In genomic region chr12:71682466-71682865, GRCh38 we compare ENCODE assay signal across 1 cellular context.
TF ChIP-seq lines count a peak whose summit lies in the region.

No MANE protein-coding gene starts in this region.

TF ChIP-seq in HepG2, 621 proteins besides CTCF, POLR2A, EP300 and RAD21:
- TF ChIP-seq ERF (CRISPR knock-in tag; IDR thresholded peaks at IDR 0.05), result no peak
- peak; percentile 56; the same call in 1 of the 2 replicates for TF ChIP-seq NFE2L2 (IDR thresholded peaks at IDR 0.05; ENCODE audit: low read length)
- no peak for TF ChIP-seq FOXK1 (CRISPR knock-in tag; IDR thresholded peaks at IDR 0.05; ENCODE audit: borderline replicate concordance, low read depth)
- TF ChIP-seq ZNF44 (CRISPR knock-in tag; IDR thresholded peaks at IDR 0.05), result no peak
- TF ChIP-seq MAFK (conservative IDR thresholded peaks at IDR 0.05 in 1 of 2, IDR thresholded peaks at IDR 0.05 in 1 of 2; ENCODE audit: low read length in 2 of 2), result peak in 1 of 2 experiments; percentile 22; a peak in 1 of 4 replicates
- TF ChIP-seq, protein P1, sequence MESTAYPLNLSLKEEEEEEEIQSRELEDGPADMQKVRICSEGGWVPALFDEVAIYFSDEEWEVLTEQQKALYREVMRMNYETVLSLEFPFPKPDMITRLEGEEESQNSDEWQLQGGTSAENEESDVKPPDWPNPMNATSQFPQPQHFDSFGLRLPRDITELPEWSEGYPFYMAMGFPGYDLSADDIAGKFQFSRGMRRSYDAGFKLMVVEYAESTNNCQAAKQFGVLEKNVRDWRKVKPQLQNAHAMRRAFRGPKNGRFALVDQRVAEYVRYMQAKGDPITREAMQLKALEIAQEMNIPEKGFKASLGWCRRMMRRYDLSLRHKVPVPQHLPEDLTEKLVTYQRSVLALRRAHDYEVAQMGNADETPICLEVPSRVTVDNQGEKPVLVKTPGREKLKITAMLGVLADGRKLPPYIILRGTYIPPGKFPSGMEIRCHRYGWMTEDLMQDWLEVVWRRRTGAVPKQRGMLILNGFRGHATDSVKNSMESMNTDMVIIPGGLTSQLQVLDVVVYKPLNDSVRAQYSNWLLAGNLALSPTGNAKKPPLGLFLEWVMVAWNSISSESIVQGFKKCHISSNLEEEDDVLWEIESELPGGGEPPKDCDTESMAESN (CRISPR knock-in tag; conservative IDR thresholded peaks at IDR 0.05), result no peak
- TF ChIP-seq ZNF350 (CRISPR knock-in tag; IDR thresholded peaks at IDR 0.05; ENCODE audit: borderline replicate concordance, low read depth), result no peak
- TF ChIP-seq, protein P2, sequence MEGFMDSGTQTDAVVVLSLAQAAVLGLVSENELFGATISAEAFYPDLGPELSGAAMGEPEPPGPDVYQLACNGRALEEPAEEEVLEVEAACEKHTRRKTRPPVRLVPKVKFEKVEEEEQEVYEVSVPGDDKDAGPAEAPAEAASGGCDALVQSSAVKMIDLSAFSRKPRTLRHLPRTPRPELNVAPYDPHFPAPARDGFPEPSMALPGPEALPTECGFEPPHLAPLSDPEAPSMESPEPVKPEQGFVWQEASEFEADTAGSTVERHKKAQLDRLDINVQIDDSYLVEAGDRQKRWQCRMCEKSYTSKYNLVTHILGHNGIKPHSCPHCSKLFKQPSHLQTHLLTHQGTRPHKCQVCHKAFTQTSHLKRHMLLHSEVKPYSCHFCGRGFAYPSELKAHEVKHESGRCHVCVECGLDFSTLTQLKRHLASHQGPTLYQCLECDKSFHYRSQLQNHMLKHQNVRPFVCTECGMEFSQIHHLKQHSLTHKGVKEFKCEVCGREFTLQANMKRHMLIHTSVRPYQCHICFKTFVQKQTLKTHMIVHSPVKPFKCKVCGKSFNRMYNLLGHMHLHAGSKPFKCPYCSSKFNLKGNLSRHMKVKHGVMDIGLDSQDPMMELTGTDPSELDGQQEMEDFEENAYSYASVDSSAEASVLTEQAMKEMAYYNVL (CRISPR knock-in tag; IDR thresholded peaks at IDR 0.05; ENCODE audit: borderline replicate concordance), result no peak
- TF ChIP-seq NFAT5 (CRISPR knock-in tag; IDR thresholded peaks at IDR 0.05), result no peak
- peak; percentile 22; the same call in 1 of the 2 replicates for TF ChIP-seq MAFF (IDR thresholded peaks at IDR 0.05; ENCODE audit: low read depth, low read length)
